In genomic region chr17:28584434-28584833, GRCh38 we compare ENCODE assay signal across 9 cellular contexts.
"Had no signal": no experiment of that assay in that cellular context is flagged by ENCODE, and none has a peak within 500 bp of the region (broad histone marks: within the 10 kb centered on the region; RNA-seq: fewer than 3 reads in every experiment).

No MANE protein-coding gene starts in this region.

- ATAC-seq: HCT116, HepG2 had no signal

- H3K27ac Mint-ChIP-seq: IgD-negative memory B cell had no signal

- H2AFZ ChIP-seq: GM23248 had no signal

- DNase-seq: GM23248, GOT3, H7, KBM-7 had no signal

- H3K4me1 ChIP-seq: HAP-1 had no signal

- H3K4me3 ChIP-seq: GM23248, HAP-1 had no signal

- H3K27ac ChIP-seq: GM23248, HL-60 had no signal

- H3K27me3 Mint-ChIP-seq: IgD-negative memory B cell had no signal

- H3K4me3 Mint-ChIP-seq: IgD-negative memory B cell had no signal

- H3K9ac ChIP-seq: GM23248 had no signal

- H3K9me3 ChIP-seq: HAP-1 had no signal

- H3K4me1 Mint-ChIP-seq: IgD-negative memory B cell had no signal

- H3K9me3 Mint-ChIP-seq: IgD-negative memory B cell had no signal
